8 cellular contexts compared by ENCODE assay signal in the genomic region with DNA sequence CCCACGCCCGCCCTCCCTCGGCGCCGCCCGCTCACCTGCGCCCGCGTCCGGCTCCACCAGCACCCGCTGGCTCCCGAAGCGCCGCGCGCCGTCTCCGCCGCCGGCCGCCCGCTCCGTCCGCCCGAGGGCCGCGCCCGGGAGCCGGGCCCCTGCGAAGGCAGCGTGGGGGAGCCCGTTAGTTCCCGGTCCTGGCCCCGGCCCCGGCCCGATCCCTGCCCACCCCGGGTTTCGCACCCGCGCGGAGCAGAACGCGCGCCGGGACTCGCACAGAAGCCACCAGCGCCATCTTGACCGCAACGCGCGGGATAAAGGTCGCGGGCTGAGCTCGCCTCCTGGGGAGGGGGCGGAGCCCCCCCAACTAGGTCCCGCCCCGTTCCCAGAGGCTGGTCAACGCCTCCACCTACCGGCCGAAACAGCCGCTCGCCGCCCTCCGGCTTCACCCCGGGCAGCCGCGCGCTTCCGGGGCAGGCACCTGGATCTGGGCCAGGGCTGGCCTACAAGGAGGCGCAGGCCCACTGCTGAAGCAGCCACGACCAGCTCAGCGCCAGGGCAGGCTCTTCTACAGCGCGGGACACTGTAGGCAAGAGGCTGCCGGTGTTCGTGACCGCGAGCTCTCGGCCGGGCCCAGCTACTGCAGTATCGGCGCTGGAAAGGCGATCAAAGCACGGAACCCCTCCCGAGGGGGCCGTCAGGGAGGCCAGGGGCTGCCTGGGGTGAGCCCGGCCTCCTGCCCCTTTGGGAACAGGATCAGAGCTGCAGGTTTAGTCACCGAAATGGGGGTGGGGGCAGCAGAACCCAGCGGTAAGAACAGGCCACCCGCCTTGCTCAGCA. TPM values are rescaled to one million over a fixed set of nuclear protein-coding genes. Genes with fewer than 3 reads are reported as not detected.
DNase-seq lines count a peak whose midpoint lies in the region; ATAC-seq, FAIRE-seq and TF ChIP-seq lines count a peak whose summit lies in the region.

A gene with protein sequence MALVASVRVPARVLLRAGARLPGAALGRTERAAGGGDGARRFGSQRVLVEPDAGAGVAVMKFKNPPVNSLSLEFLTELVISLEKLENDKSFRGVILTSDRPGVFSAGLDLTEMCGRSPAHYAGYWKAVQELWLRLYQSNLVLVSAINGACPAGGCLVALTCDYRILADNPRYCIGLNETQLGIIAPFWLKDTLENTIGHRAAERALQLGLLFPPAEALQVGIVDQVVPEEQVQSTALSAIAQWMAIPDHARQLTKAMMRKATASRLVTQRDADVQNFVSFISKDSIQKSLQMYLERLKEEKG (minus strand): TSS at position 307 of the 831 bp plus-strand sequence. CDS start 21 bp downstream, at position 286.

- intact Hi-C loops in T-helper 2 cell treated with Interferon-gamma antibody and Interleukin-4, amounts not matched to agents 100 ng/mL and 5 ng/mL, for 36 hours (cut with micrococcal nuclease) = loop anchor here (2.0 to 5.0 kb wide), 2 partner anchors 29 to 39 kb away; a partner anchor contains a TSS
- intact Hi-C loops in ascending aorta (cut with DNase I) (loop anchor here (1.0 to 10.0 kb wide), 5 partner anchors 17 to 227 kb away; a partner anchor contains a TSS), right cardiac atrium (cut with DNase I) (no loop called here), vagina (cut with DNase I) (loop anchor here (10.0 kb wide), 1 partner anchor 263 kb away; a partner anchor contains a TSS)

- H3K27ac ChIP-seq in ascending aorta = peak within 1 kb of the TSS; percentile 82 to 88
- H3K27ac ChIP-seq in right cardiac atrium (ENCODE audit: low read length) = peak within 1 kb of the TSS; percentile 89
- peak within 1 kb of the TSS; percentile 75 for H3K27ac ChIP-seq in vagina

- H3K9me3 ChIP-seq in ascending aorta (no peaks in the 10 kb centered on the region), right cardiac atrium (ENCODE audit: control insufficient read depth, low read length) (no peaks in the 10 kb centered on the region), vagina (no peaks in the 10 kb centered on the region)

- peak; percentile 72 for TF ChIP-seq POLR2A in GM12892 (IDR thresholded peaks at IDR 0.05; ENCODE audit: low read depth, low read length)
- TF ChIP-seq POLR2A in vagina (IDR thresholded peaks at IDR 0.05) = peak in 1 of 2 donors; percentile 56

- DNase-seq in GM12892 (ENCODE audit: insufficient read length) (peak; percentile 100), NCI-H146 treated with DMSO at 0.1 percent for 48 hours (lab: John Stamatoyannopoulos, UW; ENCODE audit: unreplicated experiment) (peak; percentile 83), ascending aorta (ENCODE audit: low spot score in 2 of 2) (peak; percentile 74 to 98), right cardiac atrium (peak; percentile 98 to 99 (median 99)), putamen (ENCODE audit: low spot score) (peak; percentile 93), vagina (ENCODE audit: extremely low spot score in 2 of 2) (peak in 1 of 2 donors; percentile 92)

- H3K27me3 ChIP-seq in ascending aorta (no peaks in the 10 kb centered on the region), right cardiac atrium (ENCODE audit: control insufficient read depth, insufficient read depth) (no peaks in the 10 kb centered on the region), vagina (no peaks in the 10 kb centered on the region)

- 1% methylated on average over 90 of the region's 90 CpGs for WGBS in right cardiac atrium

- H3K4me1 ChIP-seq in ascending aorta = peaks cover 10 to 11% of the 10 kb centered on the region in 2 donors
- peaks cover 3% of the 10 kb centered on the region for H3K4me1 ChIP-seq in right cardiac atrium (ENCODE audit: control insufficient read depth, insufficient read depth, low read length)
- H3K4me1 ChIP-seq in vagina = peaks cover 17% of the 10 kb centered on the region

- H3K4me3 ChIP-seq in ascending aorta (peak within 1 kb of the TSS; percentile 80 to 86), right cardiac atrium (ENCODE audit: low read length) (peak within 1 kb of the TSS; percentile 92), vagina (peak within 1 kb of the TSS; percentile 57 to 88)

- TF ChIP-seq CTCF in ascending aorta (IDR thresholded peaks at IDR 0.05) = peak; percentile 73 to 76 (median 74)
- TF ChIP-seq CTCF in vagina (IDR thresholded peaks at IDR 0.05) = peak; percentile 37 to 73 (median 68)

- peaks cover 39% of the 10 kb centered on the region in 2 donors for H3K36me3 ChIP-seq in ascending aorta
- peaks cover 3 to 33% of the 10 kb centered on the region in 2 donors for H3K36me3 ChIP-seq in vagina

- ATAC-seq in HG02798 (IDR thresholded peaks at IDR 0.05; ENCODE audit: poor library complexity, unreplicated experiment) = peak; percentile 94
- ATAC-seq in right cardiac atrium = peak; percentile 97 to 99

- peak; percentile 93 for FAIRE-seq in GM12892 (lab: Jason Lieb, UNC)

RNA-seq across cellular contexts. Expression of the gene that starts here (rescaled TPM):
- polyA plus RNA-seq in GM12892 (2012; ENCODE audit: missing spikeins) = 13.5 TPM
- total RNA-seq in T-helper 2 cell treated with Interferon-gamma antibody and Interleukin-4, amounts not matched to agents 100 ng/mL and 5 ng/mL, for 36 hours = 30.2 and 34.2 TPM in 2 replicates
- total RNA-seq in ascending aorta (10.9 TPM), right cardiac atrium (100 to 1,000 TPM; 110 to 145 (median 121) TPM), vagina (72.9 TPM)
- 166 TPM for polyA plus RNA-seq in right cardiac atrium

Comparison
In these comparisons a context has a peak if more than half of its experiments do, and no peak if none do; other contexts are left out.
1. intact Hi-C loops: an anchor here in T-helper 2 cell treated with Interferon-gamma antibody and Interleukin-4, amounts not matched to agents 100 ng/mL and 5 ng/mL, for 36 hours (2.0 to 5.0 kb wide), ascending aorta (1.0 to 10.0 kb wide) and vagina (10.0 kb wide); none called in right cardiac atrium.